In genomic region chr9:121538221-121538620, GRCh38 we compare ENCODE assay signal across 1 cellular context.
TF ChIP-seq lines count a peak whose summit lies in the region.

No MANE protein-coding gene starts in this region.

TF ChIP-seq in IMR-90, 13 proteins besides CTCF, POLR2A, EP300 and RAD21 (continued from another document):
- no peak for TF ChIP-seq USF2 (IDR thresholded peaks at IDR 0.05; ENCODE audit: low read depth, low read length)
- TF ChIP-seq MXI1 (IDR thresholded peaks at IDR 0.05; ENCODE audit: borderline replicate concordance, low read depth, low read length) = no peak
- no peak for TF ChIP-seq MAZ (IDR thresholded peaks at IDR 0.05; ENCODE audit: borderline replicate concordance, low read depth, low read length)
- no peak for TF ChIP-seq RFX5 (IDR thresholded peaks at IDR 0.05; ENCODE audit: low read depth, low read length)
